Comparison of ENCODE assay signal across 8 cellular contexts in genomic region chrX:139739138-139739537, GRCh38.
DNase-seq lines count a peak whose midpoint lies in the region; ATAC-seq and TF ChIP-seq lines count a peak whose summit lies in the region.

No MANE protein-coding gene starts in this region.

- peak; percentile 95 for ATAC-seq in GM21526 (IDR thresholded peaks at IDR 0.05; ENCODE audit: low FRiP score, unreplicated experiment)

- no peak overlapping the region for H3K4me3 ChIP-seq in GM12865 (ENCODE audit: low read depth, low read length)
- H3K4me3 ChIP-seq in epithelial cell of esophagus (ENCODE audit: low read length), result no peak overlapping the region

- TF ChIP-seq CTCF in GM12865 (IDR thresholded peaks at IDR 0.05; ENCODE audit: insufficient read depth, low read depth, low read length, missing control alignments) (no peak), epithelial cell of esophagus (IDR thresholded peaks at IDR 0.05; ENCODE audit: insufficient read depth, low read depth, low read length, missing control alignments) (no peak)

- peak; percentile 62 for DNase-seq in GM12865 (ENCODE audit: low read depth)
- DNase-seq in HPDE6-E6E7 (ENCODE audit: extremely low spot score), result peak; percentile 31
- peak; percentile 52 for DNase-seq in epithelial cell of esophagus (ENCODE audit: low read depth)
- DNase-seq in NCI-H2227 treated with DMSO at 0.1 percent for 48 hours (lab: John Stamatoyannopoulos, UW), result no peak
- no peak for DNase-seq in RPMI8226
- no peak for DNase-seq in retina
- no peak for DNase-seq in GM19238 (ENCODE audit: insufficient read length, low spot score)

Comparison
In these comparisons a context has a peak if more than half of its experiments do, and no peak if none do; other contexts are left out.
1. DNase-seq: peak in GM12865 (single experiment), HPDE6-E6E7 (single experiment) and epithelial cell of esophagus (single experiment); none in NCI-H2227 treated with DMSO at 0.1 percent for 48 hours (single experiment), RPMI8226 (single experiment), retina (single experiment) and GM19238 (single experiment).